8 cellular contexts compared by ENCODE assay signal in genomic region chr20:16434087-16434664, GRCh38.
DNase-seq lines count a peak whose midpoint lies in the region; ATAC-seq and TF ChIP-seq lines count a peak whose summit lies in the region.

No MANE protein-coding gene starts in this region.

- in situ Hi-C loops in G401 (cut with HindIII; ENCODE audit: low sequenced_read_pairs) = no loop called here

- H3K4me3 ChIP-seq in H7 (ENCODE audit: insufficient read depth, low read depth, low read length) (no peak overlapping the region), retinal pigment epithelial cell (ENCODE audit: low read length) (no peak overlapping the region)

- no peak for ATAC-seq in GM21619 (IDR thresholded peaks at IDR 0.05; ENCODE audit: unreplicated experiment)

- H3K27me3 ChIP-seq in H7 (ENCODE audit: control insufficient read depth, insufficient read depth, low read length) = no peaks in the 10 kb centered on the region

- no peaks in the 10 kb centered on the region for H3K36me3 ChIP-seq in H7 (replicated peaks; ENCODE audit: control insufficient read depth, insufficient read depth, low read length)

- peak; percentile 17 for DNase-seq in G401 (ENCODE audit: low spot score)
- DNase-seq in H7 = peak; percentile 28
- DNase-seq in NCI-H460 (ENCODE audit: extremely low read depth, low read depth) = peak; percentile 55
- DNase-seq in activated T-cell treated with anti-CD3 and anti-CD28 coated beads for 24 hours (ENCODE audit: low read depth) = peak; percentile 28
- peak; percentile 43 for DNase-seq in germinal center (ENCODE audit: low spot score)
- DNase-seq in retinal pigment epithelial cell (ENCODE audit: low read depth) = no peak
- DNase-seq in NCI-H774 (lab: John Stamatoyannopoulos, UW) = no peak

- peak; percentile 80 for TF ChIP-seq CTCF in retinal pigment epithelial cell (conservative IDR thresholded peaks at IDR 0.05; ENCODE audit: low read depth, low read length)

Comparison
In these comparisons a context has a peak if more than half of its experiments do, and no peak if none do; other contexts are left out.
1. DNase-seq: peak in G401 (single experiment), H7 (single experiment), NCI-H460 (single experiment), activated T-cell treated with anti-CD3 and anti-CD28 coated beads for 24 hours (single experiment) and germinal center (single experiment); none in retinal pigment epithelial cell (single experiment) and NCI-H774 (single experiment).